ENCODE assay signal across 1 cellular context in the genomic region with DNA sequence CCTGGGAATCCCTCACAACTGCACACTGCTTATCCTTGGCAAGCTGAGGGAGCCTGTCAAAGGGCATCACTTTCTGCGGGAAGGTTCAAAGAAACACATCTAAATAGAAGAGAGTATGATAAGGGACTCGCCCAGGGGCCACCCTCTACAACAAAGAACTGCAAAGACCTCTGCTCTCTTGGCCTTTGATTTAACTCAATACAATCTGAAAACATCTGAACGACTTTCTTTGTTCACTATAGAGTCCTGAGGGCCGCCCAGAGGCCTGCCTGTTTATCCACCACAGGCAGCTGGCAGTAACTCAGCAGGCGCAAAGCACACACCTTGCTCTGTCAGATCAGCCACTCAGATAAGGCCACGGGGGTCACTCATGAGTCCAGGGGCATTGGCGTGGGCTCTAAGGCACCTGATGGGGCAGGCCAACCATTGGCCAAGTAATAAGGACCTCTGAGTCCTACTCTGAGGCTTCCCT.
TF ChIP-seq lines count a peak whose summit lies in the region.

No MANE protein-coding gene starts in this region.

TF ChIP-seq in HepG2, 621 proteins besides CTCF, POLR2A, EP300 and RAD21 (continued from another document and continues in another):
- TF ChIP-seq, protein P1, sequence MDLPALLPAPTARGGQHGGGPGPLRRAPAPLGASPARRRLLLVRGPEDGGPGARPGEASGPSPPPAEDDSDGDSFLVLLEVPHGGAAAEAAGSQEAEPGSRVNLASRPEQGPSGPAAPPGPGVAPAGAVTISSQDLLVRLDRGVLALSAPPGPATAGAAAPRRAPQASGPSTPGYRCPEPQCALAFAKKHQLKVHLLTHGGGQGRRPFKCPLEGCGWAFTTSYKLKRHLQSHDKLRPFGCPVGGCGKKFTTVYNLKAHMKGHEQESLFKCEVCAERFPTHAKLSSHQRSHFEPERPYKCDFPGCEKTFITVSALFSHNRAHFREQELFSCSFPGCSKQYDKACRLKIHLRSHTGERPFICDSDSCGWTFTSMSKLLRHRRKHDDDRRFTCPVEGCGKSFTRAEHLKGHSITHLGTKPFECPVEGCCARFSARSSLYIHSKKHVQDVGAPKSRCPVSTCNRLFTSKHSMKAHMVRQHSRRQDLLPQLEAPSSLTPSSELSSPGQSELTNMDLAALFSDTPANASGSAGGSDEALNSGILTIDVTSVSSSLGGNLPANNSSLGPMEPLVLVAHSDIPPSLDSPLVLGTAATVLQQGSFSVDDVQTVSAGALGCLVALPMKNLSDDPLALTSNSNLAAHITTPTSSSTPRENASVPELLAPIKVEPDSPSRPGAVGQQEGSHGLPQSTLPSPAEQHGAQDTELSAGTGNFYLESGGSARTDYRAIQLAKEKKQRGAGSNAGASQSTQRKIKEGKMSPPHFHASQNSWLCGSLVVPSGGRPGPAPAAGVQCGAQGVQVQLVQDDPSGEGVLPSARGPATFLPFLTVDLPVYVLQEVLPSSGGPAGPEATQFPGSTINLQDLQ (CRISPR knock-in tag; IDR thresholded peaks at IDR 0.05): no peak
- TF ChIP-seq, protein P2, sequence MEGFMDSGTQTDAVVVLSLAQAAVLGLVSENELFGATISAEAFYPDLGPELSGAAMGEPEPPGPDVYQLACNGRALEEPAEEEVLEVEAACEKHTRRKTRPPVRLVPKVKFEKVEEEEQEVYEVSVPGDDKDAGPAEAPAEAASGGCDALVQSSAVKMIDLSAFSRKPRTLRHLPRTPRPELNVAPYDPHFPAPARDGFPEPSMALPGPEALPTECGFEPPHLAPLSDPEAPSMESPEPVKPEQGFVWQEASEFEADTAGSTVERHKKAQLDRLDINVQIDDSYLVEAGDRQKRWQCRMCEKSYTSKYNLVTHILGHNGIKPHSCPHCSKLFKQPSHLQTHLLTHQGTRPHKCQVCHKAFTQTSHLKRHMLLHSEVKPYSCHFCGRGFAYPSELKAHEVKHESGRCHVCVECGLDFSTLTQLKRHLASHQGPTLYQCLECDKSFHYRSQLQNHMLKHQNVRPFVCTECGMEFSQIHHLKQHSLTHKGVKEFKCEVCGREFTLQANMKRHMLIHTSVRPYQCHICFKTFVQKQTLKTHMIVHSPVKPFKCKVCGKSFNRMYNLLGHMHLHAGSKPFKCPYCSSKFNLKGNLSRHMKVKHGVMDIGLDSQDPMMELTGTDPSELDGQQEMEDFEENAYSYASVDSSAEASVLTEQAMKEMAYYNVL (CRISPR knock-in tag; IDR thresholded peaks at IDR 0.05; ENCODE audit: borderline replicate concordance): peak; percentile 90
- TF ChIP-seq XBP1 (CRISPR knock-in tag; IDR thresholded peaks at IDR 0.05) (no peak), ZNF350 (CRISPR knock-in tag; IDR thresholded peaks at IDR 0.05; ENCODE audit: borderline replicate concordance, low read depth) (no peak), FIP1L1 (IDR thresholded peaks at IDR 0.05; ENCODE audit: borderline replicate concordance, insufficient read depth, low read depth, low read length) (0 out of 2 replicates have a peak, but pooled peaks have one; percentile 68), REL (CRISPR knock-in tag; conservative IDR thresholded peaks at IDR 0.05) (no peak), YEATS2 (CRISPR knock-in tag; IDR thresholded peaks at IDR 0.05; ENCODE audit: borderline replicate concordance) (no peak), GTF2F1 (IDR thresholded peaks at IDR 0.05; ENCODE audit: low read length) (no peak), MTA1 (CRISPR knock-in tag; IDR thresholded peaks at IDR 0.05; ENCODE audit: borderline replicate concordance) (peak; percentile 89), MIXL1 (CRISPR knock-in tag; IDR thresholded peaks at IDR 0.05) (0 out of 2 replicates have a peak, but pooled peaks have one; percentile 28), AGO2 (optimal IDR thresholded peaks at IDR 0.05; ENCODE audit: low read depth, low read length) (no peak), ARID2 (CRISPR knock-in tag; IDR thresholded peaks at IDR 0.05; ENCODE audit: borderline replicate concordance) (no peak), ZNF382 (CRISPR knock-in tag; IDR thresholded peaks at IDR 0.05; ENCODE audit: borderline replicate concordance) (no peak), ZNF546 (CRISPR knock-in tag; conservative IDR thresholded peaks at IDR 0.05) (no peak), KDM5A (IDR thresholded peaks at IDR 0.05; ENCODE audit: borderline replicate concordance, low read length) (no peak), ZNF556 (CRISPR knock-in tag; IDR thresholded peaks at IDR 0.05; ENCODE audit: borderline replicate concordance) (no peak; the same call in 1 of the 2 replicates), ZMYM2 (CRISPR knock-in tag; IDR thresholded peaks at IDR 0.05) (no peak), DNMT1 (CRISPR knock-in tag; IDR thresholded peaks at IDR 0.05) (no peak), ZBTB8A (CRISPR knock-in tag; IDR thresholded peaks at IDR 0.05; ENCODE audit: borderline replicate concordance, low read depth) (no peak), EZH2 (conservative IDR thresholded peaks at IDR 0.05; ENCODE audit: low read depth, low read length) (no peak), ZNF343 (CRISPR knock-in tag; IDR thresholded peaks at IDR 0.05) (0 out of 2 replicates have a peak, but pooled peaks have one; percentile 47), ZNF44 (CRISPR knock-in tag; IDR thresholded peaks at IDR 0.05) (no peak)
- TF ChIP-seq, protein P3, sequence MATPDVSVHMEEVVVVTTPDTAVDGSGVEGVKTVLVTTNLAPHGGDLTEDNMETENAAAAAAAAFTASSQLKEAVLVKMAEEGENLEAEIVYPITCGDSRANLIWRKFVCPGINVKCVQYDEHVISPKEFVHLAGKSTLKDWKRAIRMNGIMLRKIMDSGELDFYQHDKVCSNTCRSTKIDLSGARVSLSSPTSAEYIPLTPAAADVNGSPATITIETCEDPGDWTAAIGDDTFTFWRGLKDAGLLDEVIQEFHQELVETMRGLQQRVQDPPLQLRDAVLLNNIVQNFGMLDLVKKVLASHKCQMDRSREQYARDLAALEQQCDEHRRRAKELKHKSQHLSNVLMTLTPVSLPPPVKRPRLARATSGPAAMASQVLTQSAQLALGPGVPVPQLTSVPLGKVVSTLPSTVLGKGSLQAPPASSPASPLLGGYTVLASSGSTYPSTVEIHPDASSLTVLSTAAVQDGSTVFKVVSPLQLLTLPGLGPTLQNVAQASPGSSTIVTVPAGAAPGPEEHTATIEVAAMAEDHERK (CRISPR knock-in tag; IDR thresholded peaks at IDR 0.05; ENCODE audit: low read depth): no peak
- TF ChIP-seq, protein P4, sequence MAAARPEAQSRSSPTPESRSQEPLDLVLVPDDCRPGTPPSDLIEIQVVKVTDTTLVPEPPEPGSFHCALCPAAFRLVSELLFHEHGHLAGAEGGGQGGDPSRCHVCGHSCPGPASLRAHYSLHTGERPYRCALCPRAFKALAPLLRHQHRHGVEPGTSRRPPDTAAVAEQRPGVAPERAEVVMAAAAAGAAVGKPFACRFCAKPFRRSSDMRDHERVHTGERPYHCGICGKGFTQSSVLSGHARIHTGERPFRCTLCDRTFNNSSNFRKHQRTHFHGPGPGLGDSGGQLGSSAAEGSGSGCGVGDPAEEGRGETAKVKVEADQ (CRISPR knock-in tag; IDR thresholded peaks at IDR 0.05; ENCODE audit: borderline replicate concordance): no peak
- TF ChIP-seq, protein P5, sequence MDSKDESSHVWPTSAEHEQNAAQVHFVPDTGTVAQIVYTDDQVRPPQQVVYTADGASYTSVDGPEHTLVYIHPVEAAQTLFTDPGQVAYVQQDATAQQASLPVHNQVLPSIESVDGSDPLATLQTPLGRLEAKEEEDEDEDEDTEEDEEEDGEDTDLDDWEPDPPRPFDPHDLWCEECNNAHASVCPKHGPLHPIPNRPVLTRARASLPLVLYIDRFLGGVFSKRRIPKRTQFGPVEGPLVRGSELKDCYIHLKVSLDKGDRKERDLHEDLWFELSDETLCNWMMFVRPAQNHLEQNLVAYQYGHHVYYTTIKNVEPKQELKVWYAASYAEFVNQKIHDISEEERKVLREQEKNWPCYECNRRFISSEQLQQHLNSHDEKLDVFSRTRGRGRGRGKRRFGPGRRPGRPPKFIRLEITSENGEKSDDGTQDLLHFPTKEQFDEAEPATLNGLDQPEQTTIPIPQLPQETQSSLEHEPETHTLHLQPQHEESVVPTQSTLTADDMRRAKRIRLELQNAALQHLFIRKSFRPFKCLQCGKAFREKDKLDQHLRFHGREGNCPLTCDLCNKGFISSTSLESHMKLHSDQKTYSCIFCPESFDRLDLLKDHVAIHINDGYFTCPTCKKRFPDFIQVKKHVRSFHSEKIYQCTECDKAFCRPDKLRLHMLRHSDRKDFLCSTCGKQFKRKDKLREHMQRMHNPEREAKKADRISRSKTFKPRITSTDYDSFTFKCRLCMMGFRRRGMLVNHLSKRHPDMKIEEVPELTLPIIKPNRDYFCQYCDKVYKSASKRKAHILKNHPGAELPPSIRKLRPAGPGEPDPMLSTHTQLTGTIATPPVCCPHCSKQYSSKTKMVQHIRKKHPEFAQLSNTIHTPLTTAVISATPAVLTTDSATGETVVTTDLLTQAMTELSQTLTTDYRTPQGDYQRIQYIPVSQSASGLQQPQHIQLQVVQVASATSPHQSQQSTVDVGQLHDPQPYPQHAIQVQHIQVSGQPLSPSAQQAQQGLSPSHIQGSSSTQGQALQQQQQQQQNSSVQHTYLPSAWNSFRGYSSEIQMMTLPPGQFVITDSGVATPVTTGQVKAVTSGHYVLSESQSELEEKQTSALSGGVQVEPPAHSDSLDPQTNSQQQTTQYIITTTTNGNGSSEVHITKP (CRISPR knock-in tag; IDR thresholded peaks at IDR 0.05; ENCODE audit: low read depth): no peak
- TF ChIP-seq, protein P6, sequence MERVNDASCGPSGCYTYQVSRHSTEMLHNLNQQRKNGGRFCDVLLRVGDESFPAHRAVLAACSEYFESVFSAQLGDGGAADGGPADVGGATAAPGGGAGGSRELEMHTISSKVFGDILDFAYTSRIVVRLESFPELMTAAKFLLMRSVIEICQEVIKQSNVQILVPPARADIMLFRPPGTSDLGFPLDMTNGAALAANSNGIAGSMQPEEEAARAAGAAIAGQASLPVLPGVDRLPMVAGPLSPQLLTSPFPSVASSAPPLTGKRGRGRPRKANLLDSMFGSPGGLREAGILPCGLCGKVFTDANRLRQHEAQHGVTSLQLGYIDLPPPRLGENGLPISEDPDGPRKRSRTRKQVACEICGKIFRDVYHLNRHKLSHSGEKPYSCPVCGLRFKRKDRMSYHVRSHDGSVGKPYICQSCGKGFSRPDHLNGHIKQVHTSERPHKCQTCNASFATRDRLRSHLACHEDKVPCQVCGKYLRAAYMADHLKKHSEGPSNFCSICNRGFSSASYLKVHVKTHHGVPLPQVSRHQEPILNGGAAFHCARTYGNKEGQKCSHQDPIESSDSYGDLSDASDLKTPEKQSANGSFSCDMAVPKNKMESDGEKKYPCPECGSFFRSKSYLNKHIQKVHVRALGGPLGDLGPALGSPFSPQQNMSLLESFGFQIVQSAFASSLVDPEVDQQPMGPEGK (CRISPR knock-in tag; IDR thresholded peaks at IDR 0.05): no peak; the same call in 1 of the 2 replicates
- TF ChIP-seq, protein P7, sequence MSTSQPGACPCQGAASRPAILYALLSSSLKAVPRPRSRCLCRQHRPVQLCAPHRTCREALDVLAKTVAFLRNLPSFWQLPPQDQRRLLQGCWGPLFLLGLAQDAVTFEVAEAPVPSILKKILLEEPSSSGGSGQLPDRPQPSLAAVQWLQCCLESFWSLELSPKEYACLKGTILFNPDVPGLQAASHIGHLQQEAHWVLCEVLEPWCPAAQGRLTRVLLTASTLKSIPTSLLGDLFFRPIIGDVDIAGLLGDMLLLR (CRISPR knock-in tag; IDR thresholded peaks at IDR 0.05): no peak
- TF ChIP-seq, protein P8, sequence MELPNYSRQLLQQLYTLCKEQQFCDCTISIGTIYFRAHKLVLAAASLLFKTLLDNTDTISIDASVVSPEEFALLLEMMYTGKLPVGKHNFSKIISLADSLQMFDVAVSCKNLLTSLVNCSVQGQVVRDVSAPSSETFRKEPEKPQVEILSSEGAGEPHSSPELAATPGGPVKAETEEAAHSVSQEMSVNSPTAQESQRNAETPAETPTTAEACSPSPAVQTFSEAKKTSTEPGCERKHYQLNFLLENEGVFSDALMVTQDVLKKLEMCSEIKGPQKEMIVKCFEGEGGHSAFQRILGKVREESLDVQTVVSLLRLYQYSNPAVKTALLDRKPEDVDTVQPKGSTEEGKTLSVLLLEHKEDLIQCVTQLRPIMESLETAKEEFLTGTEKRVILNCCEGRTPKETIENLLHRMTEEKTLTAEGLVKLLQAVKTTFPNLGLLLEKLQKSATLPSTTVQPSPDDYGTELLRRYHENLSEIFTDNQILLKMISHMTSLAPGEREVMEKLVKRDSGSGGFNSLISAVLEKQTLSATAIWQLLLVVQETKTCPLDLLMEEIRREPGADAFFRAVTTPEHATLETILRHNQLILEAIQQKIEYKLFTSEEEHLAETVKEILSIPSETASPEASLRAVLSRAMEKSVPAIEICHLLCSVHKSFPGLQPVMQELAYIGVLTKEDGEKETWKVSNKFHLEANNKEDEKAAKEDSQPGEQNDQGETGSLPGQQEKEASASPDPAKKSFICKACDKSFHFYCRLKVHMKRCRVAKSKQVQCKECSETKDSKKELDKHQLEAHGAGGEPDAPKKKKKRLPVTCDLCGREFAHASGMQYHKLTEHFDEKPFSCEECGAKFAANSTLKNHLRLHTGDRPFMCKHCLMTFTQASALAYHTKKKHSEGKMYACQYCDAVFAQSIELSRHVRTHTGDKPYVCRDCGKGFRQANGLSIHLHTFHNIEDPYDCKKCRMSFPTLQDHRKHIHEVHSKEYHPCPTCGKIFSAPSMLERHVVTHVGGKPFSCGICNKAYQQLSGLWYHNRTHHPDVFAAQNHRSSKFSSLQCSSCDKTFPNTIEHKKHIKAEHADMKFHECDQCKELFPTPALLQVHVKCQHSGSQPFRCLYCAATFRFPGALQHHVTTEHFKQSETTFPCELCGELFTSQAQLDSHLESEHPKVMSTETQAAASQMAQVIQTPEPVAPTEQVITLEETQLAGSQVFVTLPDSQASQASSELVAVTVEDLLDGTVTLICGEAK (IDR thresholded peaks at IDR 0.05): no peak
- TF ChIP-seq, protein P8 (CRISPR knock-in tag; IDR thresholded peaks at IDR 0.05): no peak; the same call in 1 of the 2 replicates
